11 cellular contexts compared by ENCODE assay signal in the genomic region with DNA sequence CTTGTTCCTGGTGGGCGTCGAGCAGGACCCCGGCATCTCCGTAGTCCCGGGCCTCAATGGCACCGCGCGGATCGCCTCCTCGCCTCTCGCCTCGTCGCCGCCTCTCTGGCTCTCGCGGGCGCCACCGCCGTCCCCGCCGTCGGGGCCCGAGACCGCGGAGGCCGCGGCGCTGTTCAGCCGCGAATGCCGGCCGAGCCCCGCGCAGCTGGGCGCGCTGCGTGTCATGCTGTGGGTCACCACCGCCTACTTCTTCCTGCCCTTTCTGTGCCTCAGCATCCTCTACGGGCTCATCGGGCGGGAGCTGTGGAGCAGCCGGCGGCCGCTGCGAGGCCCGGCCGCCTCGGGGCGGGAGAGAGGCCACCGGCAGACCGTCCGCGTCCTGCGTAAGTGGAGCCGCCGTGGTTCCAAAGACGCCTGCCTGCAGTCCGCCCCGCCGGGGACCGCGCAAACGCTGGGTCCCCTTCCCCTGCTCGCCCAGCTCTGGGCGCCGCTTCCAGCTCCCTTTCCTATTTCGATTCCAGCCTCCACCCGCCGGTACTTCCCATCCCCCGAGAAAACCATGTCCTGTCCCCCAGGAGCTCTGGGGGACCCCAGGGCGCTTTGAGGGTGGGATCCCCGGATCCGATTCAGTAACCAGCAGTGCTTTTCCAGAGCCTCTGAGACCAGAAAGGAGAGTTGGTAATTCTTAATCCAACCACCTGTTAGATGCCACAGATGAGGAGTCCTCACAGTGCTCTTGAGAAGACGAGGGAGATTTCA.
DNase-seq lines count a peak whose midpoint lies in the region; ATAC-seq and TF ChIP-seq lines count a peak whose summit lies in the region.
"Had no signal": no experiment of that assay in that cellular context is flagged by ENCODE, and none has a peak within 500 bp of the region (broad histone marks: within the 10 kb centered on the region; RNA-seq: fewer than 3 reads in every experiment).

No MANE protein-coding gene starts in this region.

- no peak overlapping the region for H3K27ac ChIP-seq in iPS-18a (ENCODE audit: low read length)
- no peak overlapping the region for H3K27ac ChIP-seq in RWPE1
- H3K27ac ChIP-seq: adrenal gland had no signal

- no peak for ATAC-seq in stimulated activated naive CD8-positive, alpha-beta T cell treated with anti-CD3 and anti-CD28 coated beads, Interleukin-15, Interleukin-2, amounts not matched to agents 100 U/mL and 50 U/mL, for 24 hours
- ATAC-seq in GM21825 (IDR thresholded peaks at IDR 0.05; ENCODE audit: unreplicated experiment) (no peak), HG03196 (IDR thresholded peaks at IDR 0.05; ENCODE audit: unreplicated experiment) (no peak)

- H3K9ac ChIP-seq in iPS-18a (ENCODE audit: low read length), result no peak overlapping the region

- peak overlapping the region; percentile 49 for H3K4me3 ChIP-seq in iPS-18a (ENCODE audit: low read length)

- H3K36me3 ChIP-seq in iPS-18a (ENCODE audit: control insufficient read depth, low read depth, low read length), result no peaks in the 10 kb centered on the region
- H3K36me3 ChIP-seq: adrenal gland had no signal

- H3K9me3 ChIP-seq in iPS-18a (ENCODE audit: control insufficient read depth, low read depth, low read length), result no peaks in the 10 kb centered on the region
- H3K9me3 ChIP-seq: adrenal gland had no signal

- peaks cover 87% of the 10 kb centered on the region for H3K27me3 ChIP-seq in iPS-18a (ENCODE audit: control insufficient read depth, insufficient read depth, low read length)

- POLR2A ChIA-PET in RWPE1 (lab: Yijun Ruan, JAX; ENCODE audit: low non-redundant PET), result no interaction called here

- CTCF ChIA-PET in RWPE1 (lab: Yijun Ruan, JAX), result no interaction called here

- DNase-seq in NCI-H82 (lab: John Stamatoyannopoulos, UW), result peak; percentile 63
- no peak for DNase-seq in NCI-H82 treated with DMSO at 0.1 percent for 48 hours (lab: John Stamatoyannopoulos, UW; ENCODE audit: unreplicated experiment)
- DNase-seq in activated T-cell treated with anti-CD3 and anti-CD28 coated beads, Interleukin-2, amount 50 U/mL, for 48 hours, result peak; percentile 33 to 50
- DNase-seq in stimulated activated naive CD8-positive, alpha-beta T cell treated with anti-CD3 and anti-CD28 coated beads, Interleukin-15, Interleukin-2, amounts not matched to agents 100 U/mL and 50 U/mL, for 24 hours, result peak; percentile 18
- no peak for DNase-seq in RWPE1 (ENCODE audit: low spot score)
- DNase-seq: NCI-H2081 treated with DMSO at 0.1 percent for 48 hours, occipital lobe had no signal

- TF ChIP-seq CTCF in RWPE1 (conservative IDR thresholded peaks at IDR 0.05; ENCODE audit: low read depth), result no peak

- no peaks in the 10 kb centered on the region for H3K4me1 ChIP-seq in iPS-18a (ENCODE audit: control insufficient read depth, low read depth, low read length)

Comparison
In these comparisons a context has a peak if more than half of its experiments do, and no peak if none do; other contexts are left out.
1. DNase-seq: peak in NCI-H82 (single experiment), activated T-cell treated with anti-CD3 and anti-CD28 coated beads, Interleukin-2, amount 50 U/mL, for 48 hours (2 of 2) and stimulated activated naive CD8-positive, alpha-beta T cell treated with anti-CD3 and anti-CD28 coated beads, Interleukin-15, Interleukin-2, amounts not matched to agents 100 U/mL and 50 U/mL, for 24 hours (single experiment); none in NCI-H82 treated with DMSO at 0.1 percent for 48 hours (single experiment) and RWPE1 (single experiment).